20 cellular contexts compared by ENCODE assay signal in genomic region chr10:44308935-44309334, GRCh38.
DNase-seq lines count a peak whose midpoint lies in the region; ATAC-seq and TF ChIP-seq lines count a peak whose summit lies in the region.
"Had no signal": no experiment of that assay in that cellular context is flagged by ENCODE, and none has a peak within 500 bp of the region (broad histone marks: within the 10 kb centered on the region; RNA-seq: fewer than 3 reads in every experiment).

No MANE protein-coding gene starts in this region.

- peaks cover 45% of the 10 kb centered on the region for H3K4me1 ChIP-seq in parathyroid adenoma

- no peak overlapping the region for H3K9ac ChIP-seq in parathyroid adenoma
- H3K9ac ChIP-seq: BLaER1 treated with 17β-estradiol and CSF1 and Interleukin-3, amounts not matched to agents 10 nM and 100 nM had no signal

- H3K27ac Mint-ChIP-seq in natural killer cell treated with Interleukin-12 subunit alpha and Interleukin-12 subunit beta and Interleukin-15 and Interleukin-18, amount 100 ng/mL, for 72 hours: no peak overlapping the region
- peak overlapping the region in 1 of 2 donors; percentile 92 for H3K27ac Mint-ChIP-seq in natural killer cell
- peak overlapping the region in 5 of 6 donors; percentile 28 to 97 (median 81) for H3K27ac Mint-ChIP-seq in immature natural killer cell
- H3K27ac Mint-ChIP-seq: B cell; CD8-positive, alpha-beta T cell; HFFc6 had no signal

- H3K27me3 ChIP-seq in parathyroid adenoma (ENCODE audit: control insufficient read depth, insufficient read depth, low read length): no peaks in the 10 kb centered on the region

- H3K9me3 Mint-ChIP-seq in natural killer cell treated with Interleukin-12 subunit alpha and Interleukin-12 subunit beta and Interleukin-15 and Interleukin-18, amount 100 ng/mL, for 72 hours: peaks cover 3% of the 10 kb centered on the region
- H3K9me3 Mint-ChIP-seq in natural killer cell: peaks cover 2 to 5% of the 10 kb centered on the region in 2 donors
- H3K9me3 Mint-ChIP-seq in immature natural killer cell: no peaks in the 10 kb centered on the region

- peak overlapping the region; percentile 73 for H3K27ac ChIP-seq in parathyroid adenoma
- H3K27ac ChIP-seq: BLaER1 treated with 17β-estradiol and CSF1 and Interleukin-3, amounts not matched to agents 10 nM and 100 nM had no signal

- no peak overlapping the region for H3K4me2 ChIP-seq in parathyroid adenoma (ENCODE audit: low read length)
- H3K4me2 ChIP-seq: BLaER1 treated with 17β-estradiol and CSF1 and Interleukin-3, amounts not matched to agents 10 nM and 100 nM had no signal

- peaks cover 5 to 13% of the 10 kb centered on the region in 2 donors for H3K27me3 Mint-ChIP-seq in natural killer cell treated with Interleukin-12 subunit alpha and Interleukin-12 subunit beta and Interleukin-15 and Interleukin-18, amount 100 ng/mL, for 72 hours
- H3K27me3 Mint-ChIP-seq in natural killer cell (ENCODE audit: low read depth in 2 of 2): peaks cover 9 to 11% of the 10 kb centered on the region in 2 donors
- H3K27me3 Mint-ChIP-seq in immature natural killer cell (ENCODE audit: low read depth in 3 of 3): peaks cover 10 to 20% (median 11%) of the 10 kb centered on the region in 3 donors

- H2AFZ ChIP-seq in parathyroid adenoma: peak overlapping the region; percentile 56

- ATAC-seq in natural killer cell treated with Interleukin-12 subunit alpha and Interleukin-12 subunit beta and Interleukin-15 and Interleukin-18, amount 100 ng/mL, for 72 hours: no peak
- ATAC-seq in natural killer cell (no peak), HG03135 (IDR thresholded peaks at IDR 0.05; ENCODE audit: unreplicated experiment) (no peak)
- ATAC-seq in activated CD4-positive, CD25-positive, alpha-beta regulatory T cell treated with anti-CD3 and anti-CD28 coated beads, Interleukin-2, amount 50 U/mL, for 24 hours: no peak
- ATAC-seq: CD8-positive, alpha-beta T cell; GM12878; HCT116 had no signal

- peaks cover 5% of the 10 kb centered on the region for H3K36me3 Mint-ChIP-seq in natural killer cell treated with Interleukin-12 subunit alpha and Interleukin-12 subunit beta and Interleukin-15 and Interleukin-18, amount 100 ng/mL, for 72 hours
- H3K36me3 Mint-ChIP-seq in natural killer cell (no peaks in the 10 kb centered on the region), immature natural killer cell (no peaks in the 10 kb centered on the region)
- H3K36me3 Mint-ChIP-seq: CD8-positive, alpha-beta T cell had no signal

- no peak for DNase-seq in natural killer cell treated with Interleukin-12 subunit alpha and Interleukin-12 subunit beta and Interleukin-15 and Interleukin-18, amount 100 ng/mL, for 72 hours (ENCODE audit: low spot score)
- DNase-seq in natural killer cell (no peak), immature natural killer cell (no peak), HuH-7.5 (ENCODE audit: low spot score) (no peak)
- DNase-seq: CD8-positive, alpha-beta T cell; COR-L47; DMS 273 treated with DMSO at 0.1 percent for 48 hours; DMS53; DND-41; EL; GOT3; H7; HFFc6 had no signal

- peaks cover 21 to 38% of the 10 kb centered on the region in 2 donors for H3K4me1 Mint-ChIP-seq in natural killer cell treated with Interleukin-12 subunit alpha and Interleukin-12 subunit beta and Interleukin-15 and Interleukin-18, amount 100 ng/mL, for 72 hours (ENCODE audit: low read depth in 2 of 2)
- H3K4me1 Mint-ChIP-seq in natural killer cell (peaks cover 22 to 31% of the 10 kb centered on the region in 2 donors), immature natural killer cell (peaks cover 36 to 55% of the 10 kb centered on the region in 2 donors)

- no peak for TF ChIP-seq CTCF in natural killer cell (IDR thresholded peaks at IDR 0.05)
- TF ChIP-seq CTCF in parathyroid adenoma (IDR thresholded peaks at IDR 0.05): no peak

- H3K36me3 ChIP-seq in parathyroid adenoma (ENCODE audit: control insufficient read depth, insufficient read depth, low read length): no peaks in the 10 kb centered on the region
- H3K36me3 ChIP-seq: BLaER1 treated with 17β-estradiol and CSF1 and Interleukin-3, amounts not matched to agents 10 nM and 100 nM had no signal

- intact Hi-C loops in natural killer cell (cut with micrococcal nuclease): no loop called here

- no peaks in the 10 kb centered on the region for H3K79me2 ChIP-seq in parathyroid adenoma

- H3K4me3 Mint-ChIP-seq in natural killer cell treated with Interleukin-12 subunit alpha and Interleukin-12 subunit beta and Interleukin-15 and Interleukin-18, amount 100 ng/mL, for 72 hours: peak overlapping the region; percentile 21
- H3K4me3 Mint-ChIP-seq in natural killer cell (no peak overlapping the region), immature natural killer cell (no peak overlapping the region)
- H3K4me3 Mint-ChIP-seq: B cell; CD8-positive, alpha-beta T cell; HFFc6 had no signal

- H3K9me3 ChIP-seq in parathyroid adenoma (ENCODE audit: control insufficient read depth, low read length): no peaks in the 10 kb centered on the region

- H3K4me3 ChIP-seq in parathyroid adenoma (ENCODE audit: low read depth, low read length): no peak overlapping the region
- H3K4me3 ChIP-seq: BLaER1 treated with 17β-estradiol and CSF1 and Interleukin-3, amounts not matched to agents 10 nM and 100 nM; GM12878 had no signal

Comparison
In these comparisons a context has a peak if more than half of its experiments do, and no peak if none do; other contexts are left out.
1. H3K27ac Mint-ChIP-seq: peak in immature natural killer cell (5 of 6); none in natural killer cell treated with Interleukin-12 subunit alpha and Interleukin-12 subunit beta and Interleukin-15 and Interleukin-18, amount 100 ng/mL, for 72 hours (0 of 2).